Comparison of ENCODE assay signal across 25 cellular contexts in the genomic region with DNA sequence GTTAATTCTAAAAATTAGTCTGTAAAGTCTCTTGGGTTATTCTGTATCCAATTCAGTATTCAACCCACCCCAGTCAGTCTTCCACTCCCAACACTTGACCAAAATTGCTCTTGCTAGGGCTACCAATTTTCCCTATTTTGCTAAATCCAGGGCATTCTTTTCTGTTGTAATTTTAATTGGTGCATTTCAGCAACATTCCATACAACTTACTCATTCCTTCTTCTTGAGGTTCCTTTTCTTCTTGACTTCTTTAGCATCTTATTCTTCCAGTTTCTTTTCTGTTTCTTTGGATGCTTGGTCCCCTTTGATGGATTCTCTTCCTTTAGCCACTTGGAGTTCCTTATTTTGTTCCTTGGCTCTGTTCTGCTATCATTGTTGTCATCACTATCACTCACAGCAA. TPM values are rescaled to one million over a fixed set of nuclear protein-coding genes. Genes with fewer than 3 reads are reported as not detected.
"Had no signal": no experiment of that assay in that cellular context is flagged by ENCODE, and none has a peak within 500 bp of the region (broad histone marks: within the 10 kb centered on the region; RNA-seq: fewer than 3 reads in every experiment).

No MANE protein-coding gene starts in this region.

- DNase-seq: activated CD4-positive, alpha-beta memory T cell treated with anti-CD3 and anti-CD28 coated beads for 36 hours; activated CD4-positive, alpha-beta T cell treated with anti-CD3 and anti-CD28 coated beads, Interleukin-2, amount 10 ng/mL, durations not matched to agents 7 days and 5 days; activated CD4-positive, CD25-positive, alpha-beta regulatory T cell; activated gamma-delta T cell; activated naive CD4-positive, alpha-beta T cell treated with anti-CD3 and anti-CD28 coated beads for 36 hours; activated naive CD8-positive, alpha-beta T cell treated with anti-CD3 and anti-CD28 coated beads, Interleukin-2, amount 10 ng/mL, durations not matched to agents 7 days and 5 days; activated T-cell treated with anti-CD3 and anti-CD28 coated beads for 4 hours; activated T-cell treated with anti-CD3 and anti-CD28 coated beads, Interleukin-2, amount 50 U/mL, for 48 hours; adrenal gland; anterior cingulate cortex; caudate nucleus; MG63; NCI-H1105; NCI-H1436; NCI-H1694 treated with DMSO at 0.1 percent for 48 hours; NCI-H2029 treated with DMSO at 0.1 percent for 48 hours; NCI-H524; PC-3; SHP77; T-helper 17 cell; T-helper 9 cell had no signal

- ATAC-seq: activated T-helper 17 cell treated with anti-CD3 and anti-CD28 coated beads, Interleukin-2, amount 50 U/mL, for 72 hours; PC-3; T-helper 17 cell had no signal

- H3K4me3 ChIP-seq: adrenal gland, breast epithelium, MG63 had no signal

- H3K9ac ChIP-seq: KMS-11 had no signal

- H3K36me3 ChIP-seq: adrenal gland, breast epithelium, MG63 had no signal

- H3K4me1 ChIP-seq: adrenal gland, breast epithelium had no signal

- H3K9me3 ChIP-seq: adrenal gland, breast epithelium, MG63 had no signal

- H3K27me3 ChIP-seq: adrenal gland, breast epithelium had no signal

- H3K27ac ChIP-seq: adrenal gland, breast epithelium, KMS-11 had no signal

RNA-seq across cellular contexts. Expression of a gene that starts 11.2 kb away (rescaled TPM):
- total RNA-seq: activated CD4-positive, alpha-beta memory T cell treated with anti-CD3 and anti-CD28 coated beads for 36 hours; activated CD4-positive, alpha-beta T cell treated with anti-CD3 and anti-CD28 coated beads, Interleukin-2, amount 10 ng/mL, durations not matched to agents 7 days and 5 days; activated CD8-positive, alpha-beta memory T cell treated with anti-CD3 and anti-CD28 coated beads for 36 hours; activated naive CD4-positive, alpha-beta T cell treated with anti-CD3 and anti-CD28 coated beads for 36 hours; activated naive CD8-positive, alpha-beta T cell treated with anti-CD3 and anti-CD28 coated beads, Interleukin-2, amount 10 ng/mL, durations not matched to agents 7 days and 5 days; T-helper 17 cell had no signal
